ENCODE assay signal across 17 cellular contexts in the genomic region with DNA sequence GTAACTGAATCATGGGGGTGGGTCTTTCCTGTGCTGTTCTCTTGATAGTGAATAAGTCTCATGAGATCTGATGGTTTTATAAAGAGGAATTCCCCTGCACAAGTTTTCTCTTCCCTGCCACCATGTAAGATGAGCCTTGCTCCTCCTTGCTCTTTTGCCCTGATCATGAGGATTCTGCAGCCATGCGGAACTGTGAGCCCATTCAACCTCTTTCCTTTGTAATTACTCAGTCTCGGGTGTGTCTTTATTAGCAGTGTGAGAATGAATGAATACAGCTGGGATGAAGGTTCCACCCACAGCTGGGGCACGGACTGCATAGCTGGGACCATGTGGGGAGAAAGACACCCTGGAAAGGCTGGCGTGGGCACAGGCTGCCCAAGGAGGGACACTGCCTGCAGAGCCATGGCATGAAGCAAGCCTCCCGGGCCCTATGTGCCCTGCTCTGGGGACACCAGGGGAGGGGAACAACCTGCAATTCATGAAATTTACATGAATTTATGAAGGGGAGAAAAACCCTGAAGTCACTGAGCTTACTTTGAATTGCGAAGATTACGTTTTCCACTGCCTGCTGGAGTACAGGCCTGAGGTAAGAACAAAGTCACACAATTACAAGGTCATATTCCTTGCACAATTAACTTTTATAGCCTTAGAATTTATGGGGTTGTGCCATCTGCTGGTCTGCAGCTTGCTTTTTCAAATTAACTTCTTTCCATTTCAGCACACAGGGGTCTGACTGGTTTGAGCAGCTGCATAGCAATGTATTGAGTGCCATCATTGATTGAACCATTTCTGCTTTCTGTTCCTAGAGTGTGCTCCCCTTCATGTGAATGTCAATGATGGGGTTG. TPM values are rescaled to one million over a fixed set of nuclear protein-coding genes. Genes with fewer than 3 reads are reported as not detected.
DNase-seq lines count a peak whose midpoint lies in the region; ATAC-seq and TF ChIP-seq lines count a peak whose summit lies in the region.
"Had no signal": no experiment of that assay in that cellular context is flagged by ENCODE, and none has a peak within 500 bp of the region (broad histone marks: within the 10 kb centered on the region; RNA-seq: fewer than 3 reads in every experiment).

No MANE protein-coding gene starts in this region.

- H3K4me1 Mint-ChIP-seq in activated CD4-positive, alpha-beta memory T cell treated with anti-CD3 and anti-CD28 coated beads for 36 hours (ENCODE audit: low read depth): no peaks in the 10 kb centered on the region
- H3K4me1 Mint-ChIP-seq: CD8-positive, alpha-beta memory T cell had no signal

- H3K9me3 Mint-ChIP-seq in activated CD4-positive, alpha-beta memory T cell treated with anti-CD3 and anti-CD28 coated beads for 36 hours: no peaks in the 10 kb centered on the region
- H3K9me3 Mint-ChIP-seq: activated T-helper 2 cell treated with anti-CD3 and anti-CD28 coated beads, Interferon-gamma antibody, Interleukin-2, Interleukin-4, amounts not matched to agents 10 μg/mL and 5 μg/mL and 100 μg/mL, durations not matched to agents 14 hours and 24 hours and 36 hours had no signal

- intact Hi-C loops in activated CD4-positive, alpha-beta memory T cell treated with anti-CD3 and anti-CD28 coated beads for 36 hours (cut with micrococcal nuclease): no loop called here

- ATAC-seq in GM21381 (IDR thresholded peaks at IDR 0.05; ENCODE audit: unreplicated experiment): no peak
- ATAC-seq: activated CD4-positive, CD25-positive, alpha-beta regulatory T cell treated with anti-CD3 and anti-CD28 coated beads, Interleukin-2, amount 50 U/mL, for 24 hours; left lung had no signal

- H3K27ac Mint-ChIP-seq in activated CD4-positive, alpha-beta memory T cell treated with anti-CD3 and anti-CD28 coated beads for 36 hours: no peak overlapping the region
- H3K27ac Mint-ChIP-seq: activated T-helper 2 cell treated with anti-CD3 and anti-CD28 coated beads, Interferon-gamma antibody, Interleukin-2, Interleukin-4, amounts not matched to agents 10 μg/mL and 5 μg/mL and 100 μg/mL, durations not matched to agents 14 hours and 24 hours and 36 hours; CD8-positive, alpha-beta memory T cell had no signal

- peak overlapping the region; percentile 80 for H3K27ac ChIP-seq in VCaP
- H3K27ac ChIP-seq: left lung, ovary, suprapubic skin had no signal

- CTCF ChIA-PET in activated CD4-positive, alpha-beta memory T cell treated with anti-CD3 and anti-CD28 coated beads for 36 hours (lab: Charles Lee): no interaction called here

- H3K27me3 Mint-ChIP-seq in activated CD4-positive, alpha-beta memory T cell treated with anti-CD3 and anti-CD28 coated beads for 36 hours: peaks cover 18% of the 10 kb centered on the region

- H3K4me3 Mint-ChIP-seq in activated CD4-positive, alpha-beta memory T cell treated with anti-CD3 and anti-CD28 coated beads for 36 hours: no peak overlapping the region

- H3K4me3 ChIP-seq in AG09309 (ENCODE audit: control insufficient read depth, low read depth, low read length): no peak overlapping the region
- H3K4me3 ChIP-seq: left lung, ovary, suprapubic skin had no signal

- no peaks in the 10 kb centered on the region for H3K36me3 Mint-ChIP-seq in activated CD4-positive, alpha-beta memory T cell treated with anti-CD3 and anti-CD28 coated beads for 36 hours

- POLR2A ChIA-PET in activated CD4-positive, alpha-beta memory T cell treated with anti-CD3 and anti-CD28 coated beads for 36 hours (lab: Charles Lee): no interaction called here

- DNase-seq in AG09309 (ENCODE audit: low read depth) (no peak), LHCN-M2 (ENCODE audit: low read depth) (peak; percentile 6), kidney tubule cell (ENCODE audit: low spot score) (peak; percentile 87), mesenteric fat pad (ENCODE audit: low spot score) (no peak)
- no peak for DNase-seq in stimulated activated CD4-positive, alpha-beta T cell treated with anti-CD3 and anti-CD28 coated beads, Interleukin-4, amount 100 ng/mL, for 1 hour
- DNase-seq in activated CD4-positive, alpha-beta memory T cell treated with anti-CD3 and anti-CD28 coated beads for 36 hours: no peak
- DNase-seq: CD8-positive, alpha-beta memory T cell; foreskin fibroblast; ovary; SHP77; T-helper 2 cell had no signal

- TF ChIP-seq CTCF in AG09309 (IDR thresholded peaks at IDR 0.05; ENCODE audit: control insufficient read depth, insufficient read depth, low read depth, low read length, missing control alignments) (peak; percentile 1), VCaP (conservative IDR thresholded peaks at IDR 0.05) (peak; percentile 43)

RNA-seq across cellular contexts. Expression of a gene that starts 46.2 kb away (rescaled TPM):
- 0.17 and 0.19 TPM in 2 replicates for total RNA-seq in LHCN-M2 (2014; rRNA removed)
- polyA plus RNA-seq in LHCN-M2 (2012): 0.30 TPM
- under 1 TPM; 0.14 to 0.99 TPM for total RNA-seq in activated CD4-positive, alpha-beta memory T cell treated with anti-CD3 and anti-CD28 coated beads for 36 hours
- total RNA-seq in mesenteric fat pad: 3.4 TPM

Comparison
In these comparisons a context has a peak if more than half of its experiments do, and no peak if none do; other contexts are left out.
1. DNase-seq: peak in LHCN-M2 (single experiment) and kidney tubule cell (single experiment); none in AG09309 (single experiment), stimulated activated CD4-positive, alpha-beta T cell treated with anti-CD3 and anti-CD28 coated beads, Interleukin-4, amount 100 ng/mL, for 1 hour (single experiment), activated CD4-positive, alpha-beta memory T cell treated with anti-CD3 and anti-CD28 coated beads for 36 hours (single experiment) and mesenteric fat pad (single experiment).